1 cellular context compared by ENCODE assay signal in the genomic region with DNA sequence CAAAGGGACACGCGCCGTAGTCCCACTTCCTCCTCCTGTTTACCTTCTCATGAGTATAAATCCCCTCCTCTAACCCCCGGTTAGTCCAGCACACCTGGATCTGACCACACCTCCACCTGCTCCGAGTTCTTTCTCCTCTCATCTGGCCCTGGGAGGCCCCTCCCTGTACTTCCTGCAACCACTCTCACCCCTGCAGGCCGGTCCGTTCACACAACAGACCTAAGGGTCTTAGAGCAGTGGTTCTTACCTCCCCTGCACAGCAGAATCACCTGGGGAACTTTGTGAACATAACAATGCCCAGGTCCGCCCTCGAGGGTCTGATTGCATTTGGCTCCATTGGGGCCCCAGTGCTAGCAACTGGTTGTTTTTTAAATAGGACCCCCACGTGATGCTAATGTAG.
TF ChIP-seq lines count a peak whose summit lies in the region.

No MANE protein-coding gene starts in this region.

TF ChIP-seq in GM12878, 131 proteins besides CTCF, POLR2A, EP300 and RAD21:
- TF ChIP-seq, protein P1, sequence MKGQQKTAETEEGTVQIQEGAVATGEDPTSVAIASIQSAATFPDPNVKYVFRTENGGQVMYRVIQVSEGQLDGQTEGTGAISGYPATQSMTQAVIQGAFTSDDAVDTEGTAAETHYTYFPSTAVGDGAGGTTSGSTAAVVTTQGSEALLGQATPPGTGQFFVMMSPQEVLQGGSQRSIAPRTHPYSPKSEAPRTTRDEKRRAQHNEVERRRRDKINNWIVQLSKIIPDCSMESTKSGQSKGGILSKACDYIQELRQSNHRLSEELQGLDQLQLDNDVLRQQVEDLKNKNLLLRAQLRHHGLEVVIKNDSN (IDR thresholded peaks at IDR 0.05; ENCODE audit: borderline replicate concordance, extremely low read length, insufficient read depth, low read depth, low read length) = no peak
- 0 out of 2 replicates have a peak, but pooled peaks have one; percentile 29 for TF ChIP-seq SPI1 (IDR thresholded peaks at IDR 0.05; ENCODE audit: borderline replicate concordance, insufficient read depth, low read depth, low read length)
